1 cellular context compared by ENCODE assay signal in the genomic region with DNA sequence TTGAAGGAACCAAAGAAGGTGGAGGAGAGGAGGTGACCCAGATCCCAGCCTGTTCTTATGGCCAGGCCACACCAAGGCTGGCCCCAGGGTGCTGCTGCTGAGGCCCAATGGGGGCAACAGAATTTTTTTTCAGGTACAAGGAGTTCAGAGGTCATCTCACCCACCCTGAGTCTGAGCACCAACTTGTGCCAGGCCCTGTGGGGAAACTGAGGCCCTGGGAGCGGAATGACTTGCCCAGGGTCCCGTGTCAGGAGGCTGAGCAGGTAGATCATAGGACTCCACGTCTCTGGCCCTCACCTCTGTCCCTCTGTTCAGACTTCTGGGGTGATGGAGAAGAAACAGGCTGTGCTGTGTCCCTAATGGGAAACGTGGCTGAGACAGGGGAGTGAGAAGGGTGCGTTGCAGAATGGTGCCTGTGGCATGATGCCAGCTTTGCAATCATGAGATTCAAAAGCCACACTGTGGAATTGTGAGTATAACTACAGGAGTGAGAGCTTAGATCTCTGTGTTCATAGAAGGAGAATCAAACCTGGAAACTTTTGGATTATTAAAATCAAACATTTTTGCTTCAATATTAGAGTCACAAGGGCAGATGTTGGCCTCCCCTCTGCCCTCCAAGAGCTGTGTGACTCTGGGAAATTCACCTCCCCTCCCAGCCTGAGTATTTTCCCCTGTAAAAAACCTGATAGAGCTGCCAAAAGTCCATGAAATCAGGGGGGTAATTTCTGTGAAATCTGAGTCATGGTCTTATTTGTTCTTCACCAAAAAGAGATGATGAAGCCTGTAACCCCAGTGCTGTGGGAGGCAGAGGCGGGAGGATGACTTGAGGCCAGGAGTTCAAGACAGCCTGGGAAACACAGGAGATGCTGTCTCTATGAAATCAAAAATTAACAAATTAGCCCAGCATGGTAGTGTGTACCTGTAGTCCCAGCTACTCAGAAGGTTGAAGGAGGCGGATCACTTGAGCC.
TF ChIP-seq lines count a peak whose summit lies in the region.

No MANE protein-coding gene starts in this region.

TF ChIP-seq in HEK293, 187 proteins besides CTCF, POLR2A, EP300 and RAD21 (continued from another document):
- peak; percentile 71 for TF ChIP-seq GLIS1 (tag by site-specific recombination; IDR thresholded peaks at IDR 0.05)
- TF ChIP-seq, protein P1, sequence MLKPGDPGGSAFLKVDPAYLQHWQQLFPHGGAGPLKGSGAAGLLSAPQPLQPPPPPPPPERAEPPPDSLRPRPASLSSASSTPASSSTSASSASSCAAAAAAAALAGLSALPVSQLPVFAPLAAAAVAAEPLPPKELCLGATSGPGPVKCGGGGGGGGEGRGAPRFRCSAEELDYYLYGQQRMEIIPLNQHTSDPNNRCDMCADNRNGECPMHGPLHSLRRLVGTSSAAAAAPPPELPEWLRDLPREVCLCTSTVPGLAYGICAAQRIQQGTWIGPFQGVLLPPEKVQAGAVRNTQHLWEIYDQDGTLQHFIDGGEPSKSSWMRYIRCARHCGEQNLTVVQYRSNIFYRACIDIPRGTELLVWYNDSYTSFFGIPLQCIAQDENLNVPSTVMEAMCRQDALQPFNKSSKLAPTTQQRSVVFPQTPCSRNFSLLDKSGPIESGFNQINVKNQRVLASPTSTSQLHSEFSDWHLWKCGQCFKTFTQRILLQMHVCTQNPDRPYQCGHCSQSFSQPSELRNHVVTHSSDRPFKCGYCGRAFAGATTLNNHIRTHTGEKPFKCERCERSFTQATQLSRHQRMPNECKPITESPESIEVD (tag by site-specific recombination; IDR thresholded peaks at IDR 0.05), result no peak
- no peak for TF ChIP-seq OSR2 (tag by site-specific recombination; IDR thresholded peaks at IDR 0.05)
- TF ChIP-seq ZNF174 (tag by site-specific recombination; IDR thresholded peaks at IDR 0.05), result no peak
- TF ChIP-seq SALL2 (tag by site-specific recombination; IDR thresholded peaks at IDR 0.05; ENCODE audit: borderline replicate concordance), result no peak
- TF ChIP-seq, protein P2, sequence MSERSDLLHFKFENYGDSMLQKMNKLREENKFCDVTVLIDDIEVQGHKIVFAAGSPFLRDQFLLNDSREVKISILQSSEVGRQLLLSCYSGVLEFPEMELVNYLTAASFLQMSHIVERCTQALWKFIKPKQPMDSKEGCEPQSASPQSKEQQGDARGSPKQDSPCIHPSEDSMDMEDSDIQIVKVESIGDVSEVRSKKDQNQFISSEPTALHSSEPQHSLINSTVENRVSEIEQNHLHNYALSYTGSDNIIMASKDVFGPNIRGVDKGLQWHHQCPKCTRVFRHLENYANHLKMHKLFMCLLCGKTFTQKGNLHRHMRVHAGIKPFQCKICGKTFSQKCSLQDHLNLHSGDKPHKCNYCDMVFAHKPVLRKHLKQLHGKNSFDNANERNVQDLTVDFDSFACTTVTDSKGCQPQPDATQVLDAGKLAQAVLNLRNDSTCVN (tag by site-specific recombination; optimal IDR thresholded peaks at IDR 0.05), result no peak
- TF ChIP-seq ZNF830 (tag by site-specific recombination; IDR thresholded peaks at IDR 0.05; ENCODE audit: low read depth), result no peak
